In the genomic region with DNA sequence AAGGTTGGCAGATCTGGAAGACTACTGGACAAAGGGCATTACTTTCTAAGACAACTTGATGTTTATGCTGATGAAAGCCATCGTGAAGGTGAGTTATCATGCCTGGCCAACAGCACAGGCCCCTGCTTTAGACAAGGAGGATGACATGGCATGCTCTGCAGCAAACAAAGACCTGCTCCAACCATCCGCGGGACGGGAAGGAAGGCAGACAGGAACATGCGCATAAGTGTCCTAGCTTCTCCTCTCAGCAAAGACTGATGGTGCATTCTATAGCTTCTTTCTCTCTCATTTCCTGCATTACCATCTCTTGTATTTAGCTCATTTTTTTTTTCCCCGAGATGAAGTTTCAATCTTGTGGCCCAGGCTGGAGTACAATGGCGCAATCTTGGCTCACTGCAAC, we compare ENCODE assay signal across 18 cellular contexts. TPM values are rescaled to one million over a fixed set of nuclear protein-coding genes. Genes with fewer than 3 reads are reported as not detected.
"Had no signal": no experiment of that assay in that cellular context is flagged by ENCODE, and none has a peak within 500 bp of the region (broad histone marks: within the 10 kb centered on the region; RNA-seq: fewer than 3 reads in every experiment).

No MANE protein-coding gene starts in this region.

- H3K27me3 Mint-ChIP-seq: naive thymus-derived CD4-positive, alpha-beta T cell; progenitor cell of endocrine pancreas had no signal

- H3K27me3 ChIP-seq: colonic mucosa, dorsolateral prefrontal cortex, heart right ventricle, upper lobe of right lung had no signal

- H3K9me3 Mint-ChIP-seq: activated naive CD4-positive, alpha-beta T cell treated with anti-CD3 and anti-CD28 coated beads for 36 hours; activated T-cell treated with anti-CD3 and anti-CD28 coated beads, Interleukin-2, amount 50 U/mL, for 4 hours; naive thymus-derived CD4-positive, alpha-beta T cell had no signal

- H3K4me3 ChIP-seq: colonic mucosa, dorsolateral prefrontal cortex, heart right ventricle, lung, upper lobe of right lung had no signal

- H3K27ac ChIP-seq: colonic mucosa, dorsolateral prefrontal cortex, upper lobe of right lung had no signal

- H3K27ac Mint-ChIP-seq: activated naive CD4-positive, alpha-beta T cell treated with anti-CD3 and anti-CD28 coated beads for 36 hours; progenitor cell of endocrine pancreas had no signal

- ATAC-seq: activated T-cell treated with anti-CD3 and anti-CD28 coated beads, Interleukin-2, amount 50 U/mL, for 4 hours; heart right ventricle; left lobe of liver; naive thymus-derived CD4-positive, alpha-beta T cell; upper lobe of right lung had no signal

- H3K4me3 Mint-ChIP-seq: activated naive CD4-positive, alpha-beta T cell treated with anti-CD3 and anti-CD28 coated beads for 36 hours; activated T-cell treated with anti-CD3 and anti-CD28 coated beads, Interleukin-2, amount 50 U/mL, for 4 hours; naive thymus-derived CD4-positive, alpha-beta T cell had no signal

- DNase-seq: activated CD4-positive, alpha-beta T cell treated with anti-CD3 and anti-CD28 coated beads, Interleukin-2, amount 50 U/mL, for 4 hours; activated naive CD4-positive, alpha-beta T cell treated with anti-CD3 and anti-CD28 coated beads for 36 hours; activated T-cell treated with anti-CD3 and anti-CD28 coated beads, Interleukin-2, amount 50 U/mL, for 4 hours; amygdala; colonic mucosa; dorsolateral prefrontal cortex; heart right ventricle; naive thymus-derived CD4-positive, alpha-beta T cell; retina; stimulated activated CD4-positive, alpha-beta T cell treated with anti-CD3 and anti-CD28 coated beads, Interleukin-4, amount 100 ng/mL, for 24 hours; stimulated activated naive CD4-positive, alpha-beta T cell treated with Interleukin-2 at 50 U/mL for 16 hours; T-helper 1 cell; upper lobe of right lung had no signal

- H3K9me3 ChIP-seq: colonic mucosa, heart right ventricle, upper lobe of right lung had no signal

RNA-seq across cellular contexts. Expression of a gene that starts 24.9 kb away (rescaled TPM):
- total RNA-seq: bronchial epithelial cell, colonic mucosa, fibroblast of villous mesenchyme had no signal
